1 cellular context compared by ENCODE assay signal in the genomic region with DNA sequence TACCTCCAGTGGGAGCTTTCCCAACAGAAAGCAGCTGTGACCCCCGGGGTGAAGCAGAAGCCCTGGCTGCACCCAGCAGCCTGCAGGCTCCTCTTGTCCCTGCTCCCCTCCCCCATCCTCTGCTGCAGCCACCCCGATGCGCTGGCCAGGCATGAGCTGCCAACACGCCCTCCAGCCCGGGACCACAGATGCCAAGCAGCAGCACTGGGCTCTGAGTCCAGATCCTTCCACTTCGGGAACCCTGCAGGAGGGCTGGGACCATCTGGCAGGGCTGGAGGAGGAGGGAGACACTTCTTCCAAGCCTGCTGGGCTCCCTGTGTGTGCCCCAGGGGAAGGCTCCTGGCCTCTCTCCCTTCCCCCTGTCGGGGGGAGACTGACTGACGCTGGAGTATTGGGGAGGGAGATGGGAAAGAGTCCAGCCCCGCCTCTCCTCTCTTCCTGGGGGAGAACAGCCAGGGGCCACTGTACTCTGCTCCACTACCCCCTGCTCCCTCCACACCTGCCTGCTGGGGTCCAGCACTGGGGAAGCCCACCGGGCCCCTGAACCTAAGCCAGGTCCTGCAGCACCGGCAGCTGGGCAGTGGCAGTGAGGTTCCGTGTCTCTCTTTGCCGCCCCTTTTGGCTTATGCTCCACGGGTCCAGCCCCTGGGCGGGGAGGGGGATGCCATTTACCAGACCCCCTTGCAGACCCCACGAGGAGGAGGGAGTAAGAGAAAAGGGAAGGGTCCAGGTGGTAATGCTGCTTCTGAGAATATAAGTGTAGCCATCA.
TF ChIP-seq lines count a peak whose summit lies in the region.

No MANE protein-coding gene starts in this region.

TF ChIP-seq in H1, 55 proteins besides CTCF, POLR2A, EP300 and RAD21 (continued from another document):
- TF ChIP-seq, protein P1, sequence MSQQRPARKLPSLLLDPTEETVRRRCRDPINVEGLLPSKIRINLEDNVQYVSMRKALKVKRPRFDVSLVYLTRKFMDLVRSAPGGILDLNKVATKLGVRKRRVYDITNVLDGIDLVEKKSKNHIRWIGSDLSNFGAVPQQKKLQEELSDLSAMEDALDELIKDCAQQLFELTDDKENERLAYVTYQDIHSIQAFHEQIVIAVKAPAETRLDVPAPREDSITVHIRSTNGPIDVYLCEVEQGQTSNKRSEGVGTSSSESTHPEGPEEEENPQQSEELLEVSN (IDR thresholded peaks at IDR 0.05): no peak
- no peak for TF ChIP-seq ASH2L (IDR thresholded peaks at IDR 0.05; ENCODE audit: low read length)
